In the genomic region with DNA sequence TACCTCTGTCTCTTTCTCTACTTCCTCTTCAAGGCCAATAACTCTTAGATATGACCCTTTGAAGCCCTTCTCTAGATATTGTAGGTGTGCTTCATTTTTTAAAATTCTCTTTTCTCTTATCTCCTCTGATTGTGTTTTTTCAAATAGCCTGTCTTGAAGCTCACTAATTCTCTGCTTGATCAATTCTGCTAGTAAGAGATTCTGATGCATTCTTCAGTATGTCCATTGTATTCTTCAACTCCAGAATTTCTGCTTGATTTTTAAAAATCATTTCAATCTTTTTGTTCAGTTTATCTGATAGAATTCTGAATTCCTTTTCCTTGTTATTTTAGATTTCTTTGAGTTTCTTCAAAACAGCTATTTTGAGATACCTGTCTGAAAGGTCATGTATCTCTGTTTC, we compare ENCODE assay signal across 21 cellular contexts. TPM values are rescaled to one million over a fixed set of nuclear protein-coding genes. Genes with fewer than 3 reads are reported as not detected.
DNase-seq lines count a peak whose midpoint lies in the region; ATAC-seq and TF ChIP-seq lines count a peak whose summit lies in the region.
"Had no signal": no experiment of that assay in that cellular context is flagged by ENCODE, and none has a peak within 500 bp of the region (broad histone marks: within the 10 kb centered on the region; RNA-seq: fewer than 3 reads in every experiment).

No MANE protein-coding gene starts in this region.

- peaks cover 72% of the 10 kb centered on the region for H3K36me3 Mint-ChIP-seq in activated CD4-positive, alpha-beta T cell treated with anti-CD3 and anti-CD28 coated beads for 36 hours (ENCODE audit: low read depth)
- H3K36me3 Mint-ChIP-seq in activated naive CD8-positive, alpha-beta T cell treated with anti-CD3 and anti-CD28 coated beads for 36 hours = peaks cover 78% of the 10 kb centered on the region
- H3K36me3 Mint-ChIP-seq in activated naive CD8-positive, alpha-beta T cell treated with anti-CD3 and anti-CD28 coated beads, Interleukin-2, amount 50 U/mL, for 24 hours (ENCODE audit: low read depth) = peaks cover 57% of the 10 kb centered on the region
- H3K36me3 Mint-ChIP-seq in CD8-positive, alpha-beta T cell = peaks cover 72% of the 10 kb centered on the region
- H3K36me3 Mint-ChIP-seq in naive thymus-derived CD4-positive, alpha-beta T cell = peaks cover 16 to 83% (median 78%) of the 10 kb centered on the region in 5 donors

- peaks cover 29% of the 10 kb centered on the region for H3K4me1 ChIP-seq in CD8-positive, alpha-beta T cell (ENCODE audit: insufficient read depth, low read length)
- H3K4me1 ChIP-seq in naive thymus-derived CD4-positive, alpha-beta T cell (ENCODE audit: control insufficient read depth in 2 of 2, insufficient read depth in 2 of 2, low read length in 2 of 2) = peaks cover 0 to 15% of the 10 kb centered on the region in 2 donors
- H3K4me1 ChIP-seq: BLaER1 had no signal

- peaks cover 57% of the 10 kb centered on the region for H3K4me1 Mint-ChIP-seq in activated CD4-positive, alpha-beta T cell treated with anti-CD3 and anti-CD28 coated beads for 36 hours
- peaks cover 40% of the 10 kb centered on the region for H3K4me1 Mint-ChIP-seq in activated naive CD8-positive, alpha-beta T cell treated with anti-CD3 and anti-CD28 coated beads for 36 hours
- H3K4me1 Mint-ChIP-seq in activated naive CD8-positive, alpha-beta T cell treated with anti-CD3 and anti-CD28 coated beads, Interleukin-2, amount 50 U/mL, for 24 hours = peaks cover 60% of the 10 kb centered on the region
- peaks cover 72% of the 10 kb centered on the region for H3K4me1 Mint-ChIP-seq in CD8-positive, alpha-beta T cell (ENCODE audit: low read depth)
- peaks cover 33 to 91% (median 76%) of the 10 kb centered on the region in 7 donors for H3K4me1 Mint-ChIP-seq in naive thymus-derived CD4-positive, alpha-beta T cell

- H3K36me3 ChIP-seq in CD8-positive, alpha-beta T cell (ENCODE audit: insufficient read depth, low read length) = no peaks in the 10 kb centered on the region
- H3K36me3 ChIP-seq in naive thymus-derived CD4-positive, alpha-beta T cell (ENCODE audit: control insufficient read depth in 2 of 3, insufficient read depth in 3 of 3, low read length in 3 of 3) = peaks cover 0 to 19% (median 0%) of the 10 kb centered on the region in 3 experiments

- ATAC-seq in activated CD4-positive, alpha-beta T cell treated with anti-CD3 and anti-CD28 coated beads for 36 hours = no peak
- ATAC-seq in activated naive CD8-positive, alpha-beta T cell treated with anti-CD3 and anti-CD28 coated beads, Interleukin-2, amount 50 U/mL, for 24 hours = no peak
- no peak for ATAC-seq in CD8-positive, alpha-beta T cell
- ATAC-seq in naive thymus-derived CD4-positive, alpha-beta T cell = no peak
- ATAC-seq: GM12878 had no signal

- H3K27me3 Mint-ChIP-seq in activated CD4-positive, alpha-beta T cell treated with anti-CD3 and anti-CD28 coated beads for 36 hours = no peaks in the 10 kb centered on the region
- no peaks in the 10 kb centered on the region for H3K27me3 Mint-ChIP-seq in activated naive CD8-positive, alpha-beta T cell treated with anti-CD3 and anti-CD28 coated beads for 36 hours
- no peaks in the 10 kb centered on the region for H3K27me3 Mint-ChIP-seq in activated naive CD8-positive, alpha-beta T cell treated with anti-CD3 and anti-CD28 coated beads, Interleukin-2, amount 50 U/mL, for 24 hours
- H3K27me3 Mint-ChIP-seq in CD8-positive, alpha-beta T cell (ENCODE audit: low read depth) = no peaks in the 10 kb centered on the region
- no peaks in the 10 kb centered on the region for H3K27me3 Mint-ChIP-seq in naive thymus-derived CD4-positive, alpha-beta T cell
- H3K27me3 Mint-ChIP-seq: B cell; CD8-positive, alpha-beta memory T cell had no signal

- H3K27ac Mint-ChIP-seq in activated CD4-positive, alpha-beta T cell treated with anti-CD3 and anti-CD28 coated beads for 36 hours = peak overlapping the region; percentile 52
- H3K27ac Mint-ChIP-seq in activated naive CD8-positive, alpha-beta T cell treated with anti-CD3 and anti-CD28 coated beads for 36 hours = peak overlapping the region; percentile 10
- H3K27ac Mint-ChIP-seq in activated naive CD8-positive, alpha-beta T cell treated with anti-CD3 and anti-CD28 coated beads, Interleukin-2, amount 50 U/mL, for 24 hours = no peak overlapping the region
- H3K27ac Mint-ChIP-seq in CD8-positive, alpha-beta T cell = peak overlapping the region; percentile 66
- H3K27ac Mint-ChIP-seq in naive thymus-derived CD4-positive, alpha-beta T cell = peak overlapping the region in 4 of 9 donors; percentile 39 to 67 (median 54)
- H3K27ac Mint-ChIP-seq: B cell had no signal

- CTCF ChIA-PET in activated CD4-positive, alpha-beta T cell treated with anti-CD3 and anti-CD28 coated beads for 36 hours (lab: Charles Lee) = no interaction called here
- CTCF ChIA-PET in CD8-positive, alpha-beta T cell (lab: Charles Lee) = no interaction called here
- CTCF ChIA-PET in naive thymus-derived CD4-positive, alpha-beta T cell (lab: Charles Lee) = interaction anchor here (0.7 kb wide), 1 partner anchor 51 kb away, joined by 3 read pairs; no protein-coding TSS in a partner anchor

- DNase-seq in activated CD4-positive, alpha-beta T cell treated with anti-CD3 and anti-CD28 coated beads for 36 hours = no peak
- DNase-seq in activated CD4-positive, alpha-beta T cell treated with anti-CD3 and anti-CD28 coated beads, Interleukin-2, amount 50 U/mL, for 48 hours = no peak
- DNase-seq in activated naive CD8-positive, alpha-beta T cell treated with anti-CD3 and anti-CD28 coated beads for 36 hours = no peak
- DNase-seq in activated naive CD8-positive, alpha-beta T cell treated with anti-CD3 and anti-CD28 coated beads, Interleukin-2, amount 50 U/mL, for 24 hours = no peak
- DNase-seq in CD8-positive, alpha-beta T cell = no peak
- DNase-seq in naive thymus-derived CD4-positive, alpha-beta T cell = no peak
- DNase-seq in activated CD8-positive, alpha-beta memory T cell treated with anti-CD3 and anti-CD28 coated beads, Interleukin-2, amount 50 U/mL, for 48 hours = no peak
- no peak for DNase-seq in C1 segment of cervical spinal cord (lab: John Stamatoyannopoulos, UW)
- DNase-seq: CD8-positive, alpha-beta memory T cell; DMS 273 treated with DMSO at 0.1 percent for 48 hours; DMS79; EL; GDM1; GM23248; H7; HCEC 1CT had no signal

- peaks cover 21% of the 10 kb centered on the region for H3K9me3 Mint-ChIP-seq in activated CD4-positive, alpha-beta T cell treated with anti-CD3 and anti-CD28 coated beads for 36 hours (ENCODE audit: low read depth)
- peaks cover 27% of the 10 kb centered on the region for H3K9me3 Mint-ChIP-seq in activated naive CD8-positive, alpha-beta T cell treated with anti-CD3 and anti-CD28 coated beads for 36 hours
- H3K9me3 Mint-ChIP-seq in activated naive CD8-positive, alpha-beta T cell treated with anti-CD3 and anti-CD28 coated beads, Interleukin-2, amount 50 U/mL, for 24 hours = peaks cover 28% of the 10 kb centered on the region
- peaks cover 15% of the 10 kb centered on the region for H3K9me3 Mint-ChIP-seq in CD8-positive, alpha-beta T cell
- peaks cover 11 to 79% (median 26%) of the 10 kb centered on the region in 11 donors for H3K9me3 Mint-ChIP-seq in naive thymus-derived CD4-positive, alpha-beta T cell

- no peak overlapping the region for H3K27ac ChIP-seq in CD8-positive, alpha-beta T cell (ENCODE audit: low read depth, low read length)
- no peak overlapping the region for H3K27ac ChIP-seq in naive thymus-derived CD4-positive, alpha-beta T cell (ENCODE audit: low read depth, low read length)
- H3K27ac ChIP-seq: 22Rv1, BLaER1, GM23248 had no signal

- no peaks in the 10 kb centered on the region for H3K9me3 ChIP-seq in CD8-positive, alpha-beta T cell (ENCODE audit: low read length)
- peaks cover 0 to 7% (median 5%) of the 10 kb centered on the region in 3 experiments for H3K9me3 ChIP-seq in naive thymus-derived CD4-positive, alpha-beta T cell (ENCODE audit: control insufficient read depth in 2 of 3, low read length in 3 of 3)

- H3K27me3 ChIP-seq in CD8-positive, alpha-beta T cell (ENCODE audit: insufficient read depth, low read length) = no peaks in the 10 kb centered on the region
- H3K27me3 ChIP-seq in naive thymus-derived CD4-positive, alpha-beta T cell (ENCODE audit: control insufficient read depth in 2 of 2, insufficient read depth in 2 of 2, low read length in 2 of 2) = no peaks in the 10 kb centered on the region
- H3K27me3 ChIP-seq: BLaER1 had no signal

- no peak for TF ChIP-seq CTCF in CD8-positive, alpha-beta T cell (IDR thresholded peaks at IDR 0.05)

- no peak overlapping the region for H3K4me3 ChIP-seq in CD8-positive, alpha-beta T cell (ENCODE audit: low read depth, low read length)
- no peak overlapping the region for H3K4me3 ChIP-seq in naive thymus-derived CD4-positive, alpha-beta T cell (ENCODE audit: low read length)
- H3K4me3 ChIP-seq: BLaER1, GM12878, GM23248 had no signal

- POLR2A ChIA-PET in activated CD4-positive, alpha-beta T cell treated with anti-CD3 and anti-CD28 coated beads for 36 hours (lab: Charles Lee) = no interaction called here
- POLR2A ChIA-PET in CD8-positive, alpha-beta T cell (lab: Charles Lee) = no interaction called here
- POLR2A ChIA-PET in naive thymus-derived CD4-positive, alpha-beta T cell (lab: Charles Lee) = interaction anchor here (1.2 kb wide), 1 partner anchor 10 kb away, joined by 3 read pairs; no protein-coding TSS in a partner anchor

- intact Hi-C loops in activated CD4-positive, alpha-beta T cell treated with anti-CD3 and anti-CD28 coated beads for 36 hours (cut with DNase I, micrococcal nuclease) = no loop called here
- intact Hi-C loops in CD8-positive, alpha-beta T cell (cut with DNase I, micrococcal nuclease) = loop anchor here in 1 of 2 experiments (5.0 kb wide), 2 partner anchors 39 to 46 kb away; partner anchors contain the start of gene MCUB
- intact Hi-C loops in naive thymus-derived CD4-positive, alpha-beta T cell (cut with micrococcal nuclease) = loop anchor here in 1 of 2 donors (2.0 kb wide), 1 partner anchor 15 kb away; no protein-coding TSS in a partner anchor

- no peak overlapping the region for H3K4me3 Mint-ChIP-seq in activated CD4-positive, alpha-beta T cell treated with anti-CD3 and anti-CD28 coated beads for 36 hours
- H3K4me3 Mint-ChIP-seq in activated naive CD8-positive, alpha-beta T cell treated with anti-CD3 and anti-CD28 coated beads for 36 hours = no peak overlapping the region
- no peak overlapping the region for H3K4me3 Mint-ChIP-seq in activated naive CD8-positive, alpha-beta T cell treated with anti-CD3 and anti-CD28 coated beads, Interleukin-2, amount 50 U/mL, for 24 hours
- no peak overlapping the region for H3K4me3 Mint-ChIP-seq in CD8-positive, alpha-beta T cell
- peak overlapping the region in 7 of 10 donors; percentile 26 to 66 (median 40) for H3K4me3 Mint-ChIP-seq in naive thymus-derived CD4-positive, alpha-beta T cell
- H3K4me3 Mint-ChIP-seq: B cell, CD14-positive monocyte had no signal

RNA-seq across cellular contexts. Expression of gene MCUB, which starts 47.9 kb away (rescaled TPM):
- 10 to 100 TPM; 58.2 to 80.1 TPM for total RNA-seq in activated CD4-positive, alpha-beta T cell treated with anti-CD3 and anti-CD28 coated beads for 36 hours
- total RNA-seq in activated naive CD8-positive, alpha-beta T cell treated with anti-CD3 and anti-CD28 coated beads for 36 hours = 10 to 100 TPM; 72.7 to 76.1 TPM
- 10 to 100 TPM; 84.3 to 91.9 TPM for total RNA-seq in CD8-positive, alpha-beta T cell
- 100 to 1,000 TPM in 4 of 5 experiments, 10 to 100 TPM in 1; 83.4 to 177 (median 114) TPM for total RNA-seq in naive thymus-derived CD4-positive, alpha-beta T cell
- polyA plus RNA-seq in naive thymus-derived CD4-positive, alpha-beta T cell = 100 to 1,000 TPM; 191 to 207 TPM

Comparison
In these comparisons a context has a peak if more than half of its experiments do, and no peak if none do; other contexts are left out.
1. H3K4me3 Mint-ChIP-seq: peak in naive thymus-derived CD4-positive, alpha-beta T cell (7 of 10); none in activated CD4-positive, alpha-beta T cell treated with anti-CD3 and anti-CD28 coated beads for 36 hours (single experiment), activated naive CD8-positive, alpha-beta T cell treated with anti-CD3 and anti-CD28 coated beads for 36 hours (single experiment), activated naive CD8-positive, alpha-beta T cell treated with anti-CD3 and anti-CD28 coated beads, Interleukin-2, amount 50 U/mL, for 24 hours (single experiment) and CD8-positive, alpha-beta T cell (single experiment).